In the genomic region with DNA sequence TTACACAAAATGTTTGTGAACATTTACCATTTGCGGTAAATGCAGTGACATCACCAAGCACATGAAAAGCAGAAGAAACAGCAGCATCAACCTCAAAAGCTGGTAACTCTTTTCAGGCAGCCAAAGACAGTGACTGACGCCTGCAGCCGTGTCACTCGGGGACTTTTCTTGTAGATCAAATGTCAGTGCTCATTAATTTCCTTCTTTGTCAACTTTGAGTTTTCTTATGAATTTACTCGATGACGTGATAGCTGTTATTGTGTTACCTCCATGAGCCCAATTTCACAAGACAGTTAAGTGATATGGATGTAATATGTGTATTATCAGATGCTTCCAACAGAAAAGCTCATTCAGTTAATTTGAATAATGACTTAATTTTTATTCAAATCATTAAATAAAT, we compare ENCODE assay signal across 25 cellular contexts.
"Had no signal": no experiment of that assay in that cellular context is flagged by ENCODE, and none has a peak within 500 bp of the region (broad histone marks: within the 10 kb centered on the region; RNA-seq: fewer than 3 reads in every experiment).

No MANE protein-coding gene starts in this region.

- H3K9me3 ChIP-seq: colonic mucosa, psoas muscle, transverse colon, uterus had no signal

- H3K9ac ChIP-seq: parathyroid adenoma had no signal

- H3K79me2 ChIP-seq: parathyroid adenoma had no signal

- ATAC-seq: activated CD4-positive, CD25-positive, alpha-beta regulatory T cell treated with anti-CD3 and anti-CD28 coated beads, Interleukin-2, amount 50 U/mL, for 24 hours; left colon; T-helper 17 cell had no signal

- H3K36me3 ChIP-seq: colonic mucosa, transverse colon, uterus, WERI-Rb-1 had no signal

- H3K27ac ChIP-seq: colonic mucosa, dorsolateral prefrontal cortex, parathyroid adenoma, psoas muscle, transverse colon, uterus, WERI-Rb-1 had no signal

- H2AFZ ChIP-seq: parathyroid adenoma had no signal

- H3K4me3 ChIP-seq: colonic mucosa, dorsolateral prefrontal cortex, psoas muscle, transverse colon, uterus had no signal

- H3K4me1 ChIP-seq: colonic mucosa, parathyroid adenoma, psoas muscle, uterus had no signal

- H3K27me3 ChIP-seq: colonic mucosa, transverse colon, uterus had no signal

- DNase-seq: activated CD4-positive, alpha-beta T cell treated with anti-CD3 and anti-CD28 coated beads for 48 hours; activated CD4-positive, alpha-beta T cell treated with anti-CD3 and anti-CD28 coated beads, Interleukin-2, amount 50 U/mL, for 48 hours; activated CD8-positive, alpha-beta memory T cell treated with anti-CD3 and anti-CD28 coated beads for 24 hours; activated effector memory CD4-positive, alpha-beta T cell treated with Interleukin-2 at 50 U/mL for 16 hours; activated naive CD4-positive, alpha-beta T cell treated with Interleukin-2 at 50 U/mL for 16 hours; cerebellar nuclear complex; colonic mucosa; dorsolateral prefrontal cortex; effector memory CD4-positive, alpha-beta T cell; glutamatergic neuron; kidney; left colon; mammary epithelial cell; naive B cell; nephron progenitor cell; psoas muscle; stimulated activated CD4-positive, alpha-beta T cell treated with anti-CD3 and anti-CD28 coated beads, Interleukin-15, amount 100 ng/mL, for 24 hours; stimulated activated naive CD4-positive, alpha-beta T cell; T-helper 17 cell; T1000; transverse colon; uterus; WERI-Rb-1 had no signal
